Comparison of ENCODE assay signal across 16 cellular contexts in genomic region chr16:69309316-69309715, GRCh38. TPM values are rescaled to one million over a fixed set of nuclear protein-coding genes. Genes with fewer than 3 reads are reported as not detected.
DNase-seq lines count a peak whose midpoint lies in the region; TF ChIP-seq lines count a peak whose summit lies in the region.
"Had no signal": no experiment of that assay in that cellular context is flagged by ENCODE, and none has a peak within 500 bp of the region (broad histone marks: within the 10 kb centered on the region; RNA-seq: fewer than 3 reads in every experiment).

No MANE protein-coding gene starts in this region.

- no peaks in the 10 kb centered on the region for H3K9me3 ChIP-seq in thyroid gland
- H3K9me3 ChIP-seq: A549, transverse colon had no signal

- H3K27ac ChIP-seq in layer of hippocampus (ENCODE audit: low read depth, low read length) = peak overlapping the region; percentile 8
- H3K27ac ChIP-seq in thyroid gland = peak overlapping the region in 2 of 3 donors; percentile 31 to 32
- H3K27ac ChIP-seq: A549, brain microvascular endothelial cell, transverse colon, VCaP had no signal

- H3K36me3 ChIP-seq in thyroid gland = no peaks in the 10 kb centered on the region
- H3K36me3 ChIP-seq: brain microvascular endothelial cell had no signal

- no peak overlapping the region for H3K27ac Mint-ChIP-seq in activated naive CD8-positive, alpha-beta T cell
- H3K27ac Mint-ChIP-seq in activated naive CD8-positive, alpha-beta T cell treated with anti-CD3 and anti-CD28 coated beads for 36 hours = no peak overlapping the region

- H3K4me3 ChIP-seq in thyroid gland (replicated peaks in 1 of 3) = no peak overlapping the region
- H3K4me3 ChIP-seq: A549, transverse colon had no signal

- H3K4me1 Mint-ChIP-seq in activated naive CD8-positive, alpha-beta T cell (ENCODE audit: low read depth) = peaks cover 23% of the 10 kb centered on the region
- peaks cover 19% of the 10 kb centered on the region for H3K4me1 Mint-ChIP-seq in activated naive CD8-positive, alpha-beta T cell treated with anti-CD3 and anti-CD28 coated beads for 36 hours

- no peak for TF ChIP-seq CTCF in thyroid gland (IDR thresholded peaks at IDR 0.05)

- H3K4me1 ChIP-seq in thyroid gland = peaks cover 38 to 61% of the 10 kb centered on the region in 2 donors

- no peaks in the 10 kb centered on the region for H3K9me3 Mint-ChIP-seq in activated naive CD8-positive, alpha-beta T cell (ENCODE audit: low read depth)
- H3K9me3 Mint-ChIP-seq in activated naive CD8-positive, alpha-beta T cell treated with anti-CD3 and anti-CD28 coated beads for 36 hours = no peaks in the 10 kb centered on the region

- no peaks in the 10 kb centered on the region for H3K27me3 Mint-ChIP-seq in activated naive CD8-positive, alpha-beta T cell
- no peaks in the 10 kb centered on the region for H3K27me3 Mint-ChIP-seq in activated naive CD8-positive, alpha-beta T cell treated with anti-CD3 and anti-CD28 coated beads for 36 hours

- in situ Hi-C loops in KBM-7 (cut with MboI; ENCODE audit: low pct_unique_long_range_greater_than_20kb, low sequenced_read_pairs) = no loop called here

- H3K27me3 ChIP-seq in layer of hippocampus (ENCODE audit: control insufficient read depth, insufficient read depth, low read length) = no peaks in the 10 kb centered on the region
- H3K27me3 ChIP-seq in thyroid gland = no peaks in the 10 kb centered on the region
- H3K27me3 ChIP-seq: brain microvascular endothelial cell, transverse colon had no signal

- peak overlapping the region; percentile 1 for H3K4me3 Mint-ChIP-seq in activated naive CD8-positive, alpha-beta T cell
- H3K4me3 Mint-ChIP-seq in activated naive CD8-positive, alpha-beta T cell treated with anti-CD3 and anti-CD28 coated beads for 36 hours = no peak overlapping the region

- intact Hi-C loops in thyroid gland (cut with DNase I) = no loop called here

- no peak for DNase-seq in activated naive CD8-positive, alpha-beta T cell treated with anti-CD3 and anti-CD28 coated beads for 36 hours
- DNase-seq in thyroid gland (peak; percentile 29 to 35), KBM-7 (no peak)
- DNase-seq in activated CD4-positive, CD25-positive, alpha-beta regulatory T cell treated with anti-CD3 and anti-CD28 coated beads, Interleukin-2, amount 50 U/mL, for 72 hours = no peak
- DNase-seq: activated T-cell treated with anti-CD3 and anti-CD28 coated beads, Interleukin-2, amount 50 U/mL, for 48 hours; brain microvascular endothelial cell; NCI-H1105; NCI-H526 treated with DMSO at 0.1 percent for 48 hours; transverse colon had no signal

- peaks cover 3% of the 10 kb centered on the region for H3K36me3 Mint-ChIP-seq in activated naive CD8-positive, alpha-beta T cell
- H3K36me3 Mint-ChIP-seq in activated naive CD8-positive, alpha-beta T cell treated with anti-CD3 and anti-CD28 coated beads for 36 hours = peaks cover 13% of the 10 kb centered on the region

- WGBS in thyroid gland, 2 donors = 76 to 78% methylated on average over 12 of the region's 12 CpGs

- no peak for TF ChIP-seq POLR2A in thyroid gland (IDR thresholded peaks at IDR 0.05)

RNA-seq across cellular contexts. Expression of gene VPS4A, which starts 1.8 kb away (rescaled TPM):
- total RNA-seq in activated naive CD8-positive, alpha-beta T cell treated with anti-CD3 and anti-CD28 coated beads for 36 hours = 10 to 100 TPM; 27.0 to 28.6 TPM
- total RNA-seq in thyroid gland = 10 to 100 TPM; 33.5 to 47.5 (median 43.2) TPM

RNA-seq across cellular contexts. Expression of gene PDF, which starts 21.1 kb away (rescaled TPM):
- 10 to 100 TPM; 33.0 to 36.4 TPM for total RNA-seq in activated naive CD8-positive, alpha-beta T cell treated with anti-CD3 and anti-CD28 coated beads for 36 hours
- 10 to 100 TPM; 35.2 to 57.0 (median 51.0) TPM for total RNA-seq in thyroid gland

RNA-seq across cellular contexts. Expression of gene COG8, which starts 30.0 kb away (rescaled TPM):
- 10 to 100 TPM; 30.2 to 31.8 TPM for total RNA-seq in activated naive CD8-positive, alpha-beta T cell treated with anti-CD3 and anti-CD28 coated beads for 36 hours
- 10 to 100 TPM; 63.3 to 84.2 (median 74.7) TPM for total RNA-seq in thyroid gland

RNA-seq across cellular contexts. Expression of gene NIP7, which starts 30.3 kb away (rescaled TPM):
- 10 to 100 TPM; 70.1 to 73.2 TPM for total RNA-seq in activated naive CD8-positive, alpha-beta T cell treated with anti-CD3 and anti-CD28 coated beads for 36 hours
- 10 to 100 TPM in 3 of 4 donors, 1 to 10 TPM in 1; 9.8 to 17.5 (median 14.7) TPM for total RNA-seq in thyroid gland

RNA-seq across cellular contexts. Expression of gene TMED6, which starts 42.3 kb away (rescaled TPM):
- 1 to 10 TPM in 1 of 2 experiments, under 1 TPM in 1; 0.70 to 1.2 TPM for total RNA-seq in activated naive CD8-positive, alpha-beta T cell treated with anti-CD3 and anti-CD28 coated beads for 36 hours
- total RNA-seq in thyroid gland = 1 to 10 TPM in 1 of 4 donors, not detected in 3; 4.1 TPM
- total RNA-seq: epithelial cell of proximal tubule, Right ventricle myocardium inferior, skeletal muscle tissue had no signal

Comparison
In these comparisons a context has a peak if more than half of its experiments do, and no peak if none do; other contexts are left out.
1. DNase-seq: peak in thyroid gland (2 of 2); none in activated naive CD8-positive, alpha-beta T cell treated with anti-CD3 and anti-CD28 coated beads for 36 hours (single experiment), activated CD4-positive, CD25-positive, alpha-beta regulatory T cell treated with anti-CD3 and anti-CD28 coated beads, Interleukin-2, amount 50 U/mL, for 72 hours (single experiment) and KBM-7 (single experiment).